Comparison of ENCODE assay signal across 11 cellular contexts in genomic region chr16:86507173-86508027, GRCh38. TPM values are rescaled to one million over a fixed set of nuclear protein-coding genes. Genes with fewer than 3 reads are reported as not detected.
DNase-seq lines count a peak whose midpoint lies in the region; ATAC-seq and TF ChIP-seq lines count a peak whose summit lies in the region.
"Had no signal": no experiment of that assay in that cellular context is flagged by ENCODE, and none has a peak within 500 bp of the region (broad histone marks: within the 10 kb centered on the region; RNA-seq: fewer than 3 reads in every experiment).

No MANE protein-coding gene starts in this region.

- H3K27me3 ChIP-seq in AG04450 (ENCODE audit: control insufficient read depth, insufficient read depth, low read length), result no peaks in the 10 kb centered on the region
- peaks cover 100% of the 10 kb centered on the region for H3K27me3 ChIP-seq in HUES48 (ENCODE audit: control insufficient read depth, insufficient read depth, low read length)
- H3K27me3 ChIP-seq in brain microvascular endothelial cell (replicated peaks), result peaks cover 95% of the 10 kb centered on the region

- peaks cover 11% of the 10 kb centered on the region; the same call in 1 of the 2 replicates for H3K9me3 ChIP-seq in AG04450 (ENCODE audit: control insufficient read depth, insufficient read depth, low read length)
- H3K9me3 ChIP-seq in HUES48 (ENCODE audit: control insufficient read depth, insufficient read depth, low read length), result no peaks in the 10 kb centered on the region; the same call in 1 of the 2 replicates

- H3K4me1 ChIP-seq in HUES48 (ENCODE audit: control insufficient read depth, insufficient read depth, low read length), result peaks cover 12% of the 10 kb centered on the region; the same call in 1 of the 2 replicates

- H3K4me3 ChIP-seq in AG04450 (ENCODE audit: low read depth, low read length) (peak overlapping the region; percentile 95), HUES48 (ENCODE audit: low read depth, low read length) (0 out of 2 replicates have a peak overlapping the region, but pooled peaks have one; percentile 38), brain microvascular endothelial cell (ENCODE audit: low read depth, low read length) (no peak overlapping the region)

- TF ChIP-seq CTCF in AG04450 (IDR thresholded peaks at IDR 0.05; ENCODE audit: low read depth, low read length) (no peak), natural killer cell (IDR thresholded peaks at IDR 0.05) (no peak), brain microvascular endothelial cell (IDR thresholded peaks at IDR 0.05; ENCODE audit: low read depth, low read length, missing control alignments) (no peak)

- H3K27ac ChIP-seq in AG04450 (ENCODE audit: low read depth, low read length) (peak overlapping the region; percentile 97), HUES48 (ENCODE audit: low read depth, low read length) (no peak overlapping the region), brain microvascular endothelial cell (no peak overlapping the region)

- ATAC-seq in effector memory CD8-positive, alpha-beta T cell (replicated peaks), result no peak
- ATAC-seq in natural killer cell (no peak), HG02938 (IDR thresholded peaks at IDR 0.05; ENCODE audit: unreplicated experiment) (no peak)

- peaks cover 65 to 89% of the 10 kb centered on the region in 2 donors for H3K27me3 Mint-ChIP-seq in effector memory CD8-positive, alpha-beta T cell
- peaks cover 55 to 61% of the 10 kb centered on the region in 2 donors for H3K27me3 Mint-ChIP-seq in natural killer cell (ENCODE audit: low read depth in 2 of 2)

- peaks cover 21 to 36% of the 10 kb centered on the region in 2 donors for H3K4me1 Mint-ChIP-seq in effector memory CD8-positive, alpha-beta T cell (ENCODE audit: low read depth in 2 of 2)
- H3K4me1 Mint-ChIP-seq in natural killer cell, result peaks cover 7 to 27% of the 10 kb centered on the region in 2 donors

- intact Hi-C loops in natural killer cell (cut with micrococcal nuclease), result no loop called here

- POLR2A ChIA-PET in AG04450 (lab: Yijun Ruan, JAX), result interaction anchor here (0.6 to 1.8 kb wide), 6 partner anchors 10 to 688 kb away, joined by 3 to 5 read pairs (median 4); no protein-coding TSS in a partner anchor

- DNase-seq in AG04450 (ENCODE audit: low read depth, low spot score), result no peak
- no peak for DNase-seq in effector memory CD8-positive, alpha-beta T cell
- no peak for DNase-seq in natural killer cell
- DNase-seq in DMS 273 (lab: John Stamatoyannopoulos, UW; ENCODE audit: unreplicated experiment), result no peak
- DNase-seq in brain microvascular endothelial cell, result no peak
- no peak for DNase-seq in activated CD8-positive, alpha-beta memory T cell treated with anti-CD3 and anti-CD28 coated beads for 24 hours
- DNase-seq: COR-L47, T-helper 9 cell had no signal

- H3K36me3 ChIP-seq in HUES48 (ENCODE audit: control insufficient read depth, insufficient read depth, low read length) (no peaks in the 10 kb centered on the region), brain microvascular endothelial cell (replicated peaks) (no peaks in the 10 kb centered on the region)

- H3K36me3 Mint-ChIP-seq in effector memory CD8-positive, alpha-beta T cell (ENCODE audit: insufficient read depth), result no peaks in the 10 kb centered on the region
- no peaks in the 10 kb centered on the region for H3K36me3 Mint-ChIP-seq in natural killer cell

- no peak overlapping the region for H3K9ac ChIP-seq in HUES48 (ENCODE audit: low read depth, low read length)

- in situ Hi-C loops in brain microvascular endothelial cell (cut with HindIII; ENCODE audit: low pct_ligation_motif_present, low sequenced_read_pairs), result loop anchor here (25.0 kb wide), 1 partner anchor 170 kb away; no protein-coding TSS in a partner anchor

- H3K4me3 Mint-ChIP-seq in effector memory CD8-positive, alpha-beta T cell, result peak overlapping the region; percentile 32 to 69
- peak overlapping the region; percentile 62 for H3K4me3 Mint-ChIP-seq in natural killer cell

- H3K27ac Mint-ChIP-seq in effector memory CD8-positive, alpha-beta T cell, result no peak overlapping the region
- no peak overlapping the region for H3K27ac Mint-ChIP-seq in natural killer cell

- CTCF ChIA-PET in AG04450 (lab: Charles Lee), result no interaction called here

- H3K9me3 Mint-ChIP-seq in effector memory CD8-positive, alpha-beta T cell, result no peaks in the 10 kb centered on the region
- H3K9me3 Mint-ChIP-seq in natural killer cell, result no peaks in the 10 kb centered on the region

RNA-seq across cellular contexts. Expression of gene FOXF1, which starts 2.9 kb away (rescaled TPM):
- polyA plus RNA-seq in AG04450 (2011; rRNA removed), result 61.0 and 65.1 TPM in 2 replicates
- polyA minus RNA-seq in AG04450 (2011; rRNA and poly(A)+ RNA removed), result 56.9 and 66.0 TPM in 2 replicates
- total RNA-seq in natural killer cell, result not detected
- polyA plus RNA-seq: keratinocyte had no signal

RNA-seq across cellular contexts. Expression of gene MTHFSD, which starts 47.6 kb away (rescaled TPM):
- polyA plus RNA-seq in AG04450 (2011; rRNA removed), result 15.6 and 16.7 TPM in 2 replicates
- polyA minus RNA-seq in AG04450 (2011; rRNA and poly(A)+ RNA removed), result 22.9 and 23.5 TPM in 2 replicates
- total RNA-seq in natural killer cell, result 10 to 100 TPM; 14.3 to 22.0 (median 16.9) TPM

RNA-seq across cellular contexts. Expression of gene FOXC2, which starts 59.2 kb away (rescaled TPM):
- 0.79 and 1.6 TPM in 2 replicates for polyA plus RNA-seq in AG04450 (2011; rRNA removed)
- 1.1 and 2.0 TPM in 2 replicates for polyA minus RNA-seq in AG04450 (2011; rRNA and poly(A)+ RNA removed)
- under 1 TPM in 1 of 3 donors, not detected in 2; 0.14 TPM for total RNA-seq in natural killer cell
- polyA plus RNA-seq: keratinocyte had no signal
